ENCODE assay signal across 12 cellular contexts in genomic region chr14:61452452-61452851, GRCh38.
DNase-seq lines count a peak whose midpoint lies in the region; ATAC-seq and TF ChIP-seq lines count a peak whose summit lies in the region.
"Had no signal": no experiment of that assay in that cellular context is flagged by ENCODE, and none has a peak within 500 bp of the region (broad histone marks: within the 10 kb centered on the region; RNA-seq: fewer than 3 reads in every experiment).

No MANE protein-coding gene starts in this region.

- peak; percentile 39 for DNase-seq in activated CD4-positive, CD25-positive, alpha-beta regulatory T cell treated with anti-CD3 and anti-CD28 coated beads, Interleukin-2, amount 50 U/mL, for 16 hours (ENCODE audit: low read depth, low spot score)
- peak; percentile 56 for DNase-seq in activated effector memory CD4-positive, alpha-beta T cell treated with Interleukin-2 at 50 U/mL for 16 hours
- DNase-seq in stimulated activated CD4-positive, alpha-beta T cell treated with anti-CD3 and anti-CD28 coated beads, Interleukin-1b, Interleukin-23, amount 100 ng/mL, for 48 hours: peak; percentile 62
- no peak for DNase-seq in dedifferentiated amniotic fluid mesenchymal stem cell (ENCODE audit: extremely low spot score)
- DNase-seq in GM10248 (ENCODE audit: extremely low spot score): no peak
- DNase-seq: COR-L47, GM23248, NCI-H1417, NCI-H774 had no signal

- no peak for TF ChIP-seq CTCF in GM10248 (IDR thresholded peaks at IDR 0.05; ENCODE audit: control extremely low read depth, extremely low read depth, low read depth, missing control alignments)

- POLR2A ChIA-PET in GM10248 (lab: Yijun Ruan, JAX): no interaction called here

- ATAC-seq in GM18867 (IDR thresholded peaks at IDR 0.05; ENCODE audit: unreplicated experiment): peak; percentile 59
- no peak for ATAC-seq in GM21515 (IDR thresholded peaks at IDR 0.05; ENCODE audit: unreplicated experiment)
- ATAC-seq in HG02678 (IDR thresholded peaks at IDR 0.05; ENCODE audit: unreplicated experiment): no peak

- CTCF ChIA-PET in GM10248 (lab: Yijun Ruan, JAX): interaction anchor here (1.5 to 2.9 kb wide), 4 partner anchors 8 to 385 kb away, joined by 5 to 13 read pairs (median 8); no protein-coding TSS in a partner anchor

Comparison
In these comparisons a context has a peak if more than half of its experiments do, and no peak if none do; other contexts are left out.
1. DNase-seq: peak in activated CD4-positive, CD25-positive, alpha-beta regulatory T cell treated with anti-CD3 and anti-CD28 coated beads, Interleukin-2, amount 50 U/mL, for 16 hours (single experiment), activated effector memory CD4-positive, alpha-beta T cell treated with Interleukin-2 at 50 U/mL for 16 hours (single experiment) and stimulated activated CD4-positive, alpha-beta T cell treated with anti-CD3 and anti-CD28 coated beads, Interleukin-1b, Interleukin-23, amount 100 ng/mL, for 48 hours (single experiment); none in dedifferentiated amniotic fluid mesenchymal stem cell (single experiment) and GM10248 (single experiment).